8 cellular contexts compared by ENCODE assay signal in the genomic region with DNA sequence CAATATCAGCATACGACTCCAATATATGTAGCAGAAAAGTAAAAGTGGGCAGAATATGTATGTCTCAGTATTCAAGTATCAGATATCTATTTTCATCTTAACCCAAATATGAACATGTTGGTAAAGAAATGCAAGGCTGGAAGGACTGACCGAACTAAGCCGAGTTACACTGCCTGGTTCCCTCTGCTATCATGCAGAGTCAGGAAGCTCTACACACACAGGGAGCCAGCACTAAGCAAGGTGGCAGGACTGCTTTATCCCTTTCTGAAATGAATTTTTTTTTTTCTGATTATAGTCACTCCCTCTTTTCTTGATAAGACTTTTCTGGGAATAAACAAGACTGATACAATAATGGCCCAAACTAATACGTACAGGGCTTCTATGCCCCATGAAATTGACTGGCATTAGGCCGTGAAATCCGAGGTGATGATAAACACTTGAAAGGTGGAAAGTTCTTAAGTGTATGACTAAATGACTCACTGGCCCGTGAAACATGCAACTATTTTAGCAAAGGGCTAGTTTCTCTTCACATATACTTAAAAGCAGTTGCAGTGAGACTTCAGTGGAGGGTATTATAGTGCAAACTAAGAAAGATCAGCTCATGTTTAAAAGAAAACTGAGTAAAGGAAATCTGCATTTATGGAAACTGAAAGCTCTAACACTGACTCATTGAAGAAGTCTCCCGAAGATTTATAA. TPM values are rescaled to one million over a fixed set of nuclear protein-coding genes. Genes with fewer than 3 reads are reported as not detected.
A peak's percentile ranks its signal among the peaks of the same experiment; 100 is the strongest.
DNase-seq lines count a peak whose midpoint lies in the region; ATAC-seq lines count a peak whose summit lies in the region.

No MANE protein-coding gene starts in this region.

- POLR2A ChIA-PET in CD4-positive, alpha-beta memory T cell (lab: Charles Lee; ENCODE audit: partially characterized antibody): interaction anchor here (0.8 to 8.4 kb wide), 10 partner anchors 9 to 75 kb away, joined by 3 to 114 read pairs (median 4); a partner anchor contains a TSS

- no peaks in the 10 kb centered on the region for H3K9me3 ChIP-seq in CD4-positive, alpha-beta memory T cell (ENCODE audit: control insufficient read depth in 1 of 2, low read length in 2 of 2)

- peak overlapping the region; percentile 41 for H3K27ac ChIP-seq in CD4-positive, alpha-beta memory T cell (ENCODE audit: low read depth, low read length)

- ATAC-seq in GM19324 (IDR thresholded peaks at IDR 0.05; ENCODE audit: low FRiP score, unreplicated experiment): peak; percentile 69
- ATAC-seq in HG03135 (IDR thresholded peaks at IDR 0.05; ENCODE audit: unreplicated experiment): peak; percentile 83
- no peak for ATAC-seq in left lobe of liver
- no peak for ATAC-seq in left colon

- H3K9me3 Mint-ChIP-seq in CD4-positive, alpha-beta memory T cell: peaks cover 0 to 2% (median 0%) of the 10 kb centered on the region in 8 donors

- peaks cover 11% of the 10 kb centered on the region in 2 donors for H3K36me3 Mint-ChIP-seq in CD4-positive, alpha-beta memory T cell

- CTCF ChIA-PET in CD4-positive, alpha-beta memory T cell (lab: Charles Lee; ENCODE audit: partially characterized antibody): interaction anchor here (1.0 to 6.9 kb wide), 6 partner anchors 10 to 111 kb away, joined by 3 to 60 read pairs (median 4); a partner anchor contains a TSS

- H3K4me1 Mint-ChIP-seq in CD4-positive, alpha-beta memory T cell: peaks cover 68 to 91% (median 80%) of the 10 kb centered on the region in 4 donors

- H3K27me3 ChIP-seq in CD4-positive, alpha-beta memory T cell (ENCODE audit: insufficient read depth, low read length): no peaks in the 10 kb centered on the region

- peak overlapping the region in 1 of 2 donors; percentile 4 for H3K4me3 ChIP-seq in CD4-positive, alpha-beta memory T cell (ENCODE audit: low read length in 2 of 2)

- no peaks in the 10 kb centered on the region for H3K36me3 ChIP-seq in CD4-positive, alpha-beta memory T cell (ENCODE audit: insufficient read depth, low read length)

- peak overlapping the region; percentile 82 to 94 (median 91) for H3K27ac Mint-ChIP-seq in CD4-positive, alpha-beta memory T cell

- peak in 2 of 5 donors; percentile 16 to 47 for DNase-seq in CD4-positive, alpha-beta memory T cell
- peak; percentile 24 for DNase-seq in activated naive CD4-positive, alpha-beta T cell treated with anti-CD3 and anti-CD28 coated beads, Interleukin-2, amount 50 U/mL, for 16 hours
- DNase-seq in left lobe of liver (ENCODE audit: low spot score) (no peak), left colon (no peak), HUDEP-2 (lab: John Stamatoyannopoulos, UW; ENCODE audit: unreplicated experiment in 76 of 76) (no peak), cardiac septum (ENCODE audit: low spot score) (no peak)

- peak overlapping the region; percentile 75 to 91 (median 84) for H3K4me3 Mint-ChIP-seq in CD4-positive, alpha-beta memory T cell

- intact Hi-C loops in CD4-positive, alpha-beta memory T cell (cut with micrococcal nuclease): loop anchor here (1.0 kb wide), 2 partner anchors 15 to 48 kb away; a partner anchor contains a TSS
- intact Hi-C loops in left colon (cut with DNase I, micrococcal nuclease) (no loop called here), cardiac septum (cut with DNase I) (no loop called here)

- peaks cover 84% of the 10 kb centered on the region for H3K4me1 ChIP-seq in CD4-positive, alpha-beta memory T cell (ENCODE audit: insufficient read depth, low read length)

- no peaks in the 10 kb centered on the region for H3K27me3 Mint-ChIP-seq in CD4-positive, alpha-beta memory T cell

RNA-seq across cellular contexts. Expression of a gene that starts 14.9 kb away (rescaled TPM):
- 10 to 100 TPM; 38.5 to 40.2 TPM for total RNA-seq in CD4-positive, alpha-beta memory T cell
- polyA plus RNA-seq in CD4-positive, alpha-beta memory T cell: 100 to 1,000 TPM; 105 to 124 TPM
- total RNA-seq in left lobe of liver (15.2 TPM), left colon (10 to 100 TPM; 14.7 to 30.1 TPM), cardiac septum (3.4 TPM)

Comparison
In these comparisons a context has a peak if more than half of its experiments do, and no peak if none do; other contexts are left out.
1. ATAC-seq: peak in GM19324 (single experiment) and HG03135 (single experiment); none in left lobe of liver (single experiment) and left colon (single experiment).